In genomic region chr6:32164295-32164694, GRCh38 we compare ENCODE assay signal across 1 cellular context.
TF ChIP-seq lines count a peak whose summit lies in the region.

Gene EGFL8, plus strand, starts transcription at chr6:32164595. Its CDS starts 1,571 bp downstream, at chr6:32166166.

TF ChIP-seq in K562, 482 proteins besides CTCF, POLR2A, EP300 and RAD21 (continued from another document):
- TF ChIP-seq RERE (CRISPR knock-in tag; IDR thresholded peaks at IDR 0.05; ENCODE audit: borderline replicate concordance) (no peak), ZNF3 (CRISPR knock-in tag; IDR thresholded peaks at IDR 0.05) (no peak)
